In genomic region chr2:51597086-51597485, GRCh38 we compare ENCODE assay signal across 1 cellular context.
TF ChIP-seq lines count a peak whose summit lies in the region.

No MANE protein-coding gene starts in this region.

TF ChIP-seq in GM23338, 12 proteins besides CTCF, POLR2A, EP300 and RAD21 (continued from another document):
- TF ChIP-seq ZNF462 (CRISPR knock-in tag; IDR thresholded peaks at IDR 0.05) (no peak), ETS1 (IDR thresholded peaks at IDR 0.05) (no peak), NANOG (IDR thresholded peaks at IDR 0.05; ENCODE audit: borderline replicate concordance) (no peak), REST (IDR thresholded peaks at IDR 0.05; ENCODE audit: unreplicated experiment) (no peak), ZNF331 (CRISPR knock-in tag; IDR thresholded peaks at IDR 0.05; ENCODE audit: low read depth) (no peak), CREB1 (CRISPR knock-in tag; IDR thresholded peaks at IDR 0.05; ENCODE audit: low read depth) (no peak)
